ENCODE assay signal across 9 cellular contexts in the genomic region with DNA sequence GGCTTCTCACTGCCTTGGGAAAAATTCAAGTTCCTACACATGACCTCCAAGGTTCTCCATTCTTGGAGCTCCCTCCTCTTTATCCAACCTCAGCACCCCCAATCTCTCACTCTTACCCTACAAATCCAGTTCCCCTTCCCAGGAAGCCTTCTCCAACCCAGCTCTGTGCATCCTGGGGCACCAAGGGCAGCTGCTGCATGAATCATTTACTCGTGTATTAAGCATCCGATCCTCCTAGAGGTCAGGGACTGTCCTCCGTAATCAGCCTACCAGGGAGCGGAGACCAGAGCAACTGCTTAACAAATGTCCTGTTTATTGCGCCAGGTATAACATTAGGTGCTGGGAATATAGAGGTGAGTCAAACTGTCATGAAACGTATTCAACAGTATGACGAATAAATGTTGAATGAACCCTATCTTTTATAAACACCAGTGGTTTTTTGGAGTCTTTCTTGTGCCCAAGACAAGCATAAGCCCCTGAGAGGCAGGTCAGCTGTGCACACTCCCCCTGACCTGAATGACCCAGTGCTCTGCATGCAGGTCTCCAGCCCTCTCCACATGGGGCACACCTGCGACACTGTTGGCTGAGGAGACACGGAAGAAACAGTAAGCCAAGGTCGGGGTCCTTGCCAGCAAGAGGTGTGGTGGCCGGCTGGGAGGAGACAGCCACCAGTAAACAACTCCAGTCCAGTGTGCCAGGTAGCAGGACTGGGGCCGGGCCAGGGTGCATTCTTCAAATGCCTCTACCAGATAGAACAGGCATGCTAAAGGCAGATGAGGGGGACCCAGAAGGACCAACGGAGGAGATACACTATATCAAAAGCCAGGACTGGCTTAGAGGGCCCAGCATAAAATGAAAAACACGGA. TPM values are rescaled to one million over a fixed set of nuclear protein-coding genes. Genes with fewer than 3 reads are reported as not detected.
A peak's percentile ranks its signal among the peaks of the same experiment; 100 is the strongest.
DNase-seq lines count a peak whose midpoint lies in the region; ATAC-seq, FAIRE-seq and TF ChIP-seq lines count a peak whose summit lies in the region.
"Had no signal": no experiment of that assay in that cellular context is flagged by ENCODE, and none has a peak within 500 bp of the region (broad histone marks: within the 10 kb centered on the region; RNA-seq: fewer than 3 reads in every experiment).

No MANE protein-coding gene starts in this region.

- H3K4me3 Mint-ChIP-seq in activated T-cell treated with anti-CD3 and anti-CD28 coated beads, Interleukin-2, amount 50 U/mL, for 72 hours: peak overlapping the region; percentile 32 to 37

- BruUV-seq in K562 (replicated peaks; lab: Mats Ljungman, UMichigan): no TSS peak

- H3K4me2 ChIP-seq in K562 (ENCODE audit: insufficient read depth, low read length): no peak overlapping the region

- H3K27me3 Mint-ChIP-seq in activated T-cell treated with anti-CD3 and anti-CD28 coated beads, Interleukin-2, amount 50 U/mL, for 72 hours (ENCODE audit: low read depth): no peaks in the 10 kb centered on the region

- peaks cover 96% of the 10 kb centered on the region for H3K4me1 Mint-ChIP-seq in activated T-cell treated with anti-CD3 and anti-CD28 coated beads, Interleukin-2, amount 50 U/mL, for 72 hours (ENCODE audit: low read depth)

- H3K9me3 ChIP-seq in K562 (replicated peaks; ENCODE audit: control insufficient read depth, insufficient read depth, low read depth, low read length) (no peaks in the 10 kb centered on the region), stomach (no peaks in the 10 kb centered on the region)

- H3K27me3 ChIP-seq in K562 (ENCODE audit: control insufficient read depth in 2 of 2, insufficient read depth in 2 of 2, low read length in 2 of 2): no peaks in the 10 kb centered on the region
- no peaks in the 10 kb centered on the region for H3K27me3 ChIP-seq in stomach

- intact Hi-C loops in K562 (cut with micrococcal nuclease): no loop called here
- intact Hi-C loops in stomach (cut with DNase I; ENCODE audit: low total_unique reads): no loop called here

- no peaks in the 10 kb centered on the region for H3K9me3 Mint-ChIP-seq in activated T-cell treated with anti-CD3 and anti-CD28 coated beads, Interleukin-2, amount 50 U/mL, for 72 hours

- H3K36me3 ChIP-seq in K562 (ENCODE audit: control insufficient read depth, insufficient read depth, low read length) (peaks cover 77% of the 10 kb centered on the region; the same call in 2 of the 3 replicates), stomach (no peaks in the 10 kb centered on the region)

- no peak for TF ChIP-seq RAD21 in K562 (CRISPR knock-in tag; conservative IDR thresholded peaks at IDR 0.05 in 1 of 2, IDR thresholded peaks at IDR 0.05 in 1 of 2)

- WGBS in K562 (ENCODE audit: insufficient coverage, low coverage, missing lambda C conversion rate): 86% methylated on average over 14 of the region's 14 CpGs
- WGBS in stomach, 5 donors: 37 to 52% (median 42%) methylated on average over 14 of the region's 14 CpGs

- H3K9me1 ChIP-seq in K562 (ENCODE audit: control insufficient read depth, insufficient read depth, low read length): peaks cover 4% of the 10 kb centered on the region

- H2AFZ ChIP-seq in K562 (ENCODE audit: low read depth, low read length): no peak overlapping the region

- no peak for DNase-seq in activated T-cell treated with anti-CD3 and anti-CD28 coated beads, Interleukin-2, amount 50 U/mL, for 72 hours
- DNase-seq in activated T-cell treated with anti-CD3 and anti-CD28 coated beads, Interleukin-2, amount 50 U/mL, for 48 hours: no peak
- DNase-seq in K562 (ENCODE audit: extremely low read depth in 1 of 4, low spot score in 3 of 4) (no peak), left lobe of liver (ENCODE audit: low spot score) (peak; percentile 81), stomach (peak; percentile 92), superior temporal gyrus (ENCODE audit: extremely low spot score) (no peak)

- H3K4me3 ChIP-seq in K562: no peak overlapping the region
- no peak overlapping the region for H3K4me3 ChIP-seq in stomach
- H3K4me3 ChIP-seq: SK-N-MC had no signal

- no peak for TF ChIP-seq POLR2A in K562 (conservative IDR thresholded peaks at IDR 0.05)
- TF ChIP-seq POLR2A in stomach (IDR thresholded peaks at IDR 0.05): no peak

- peak overlapping the region; percentile 45 for H3K27ac Mint-ChIP-seq in activated T-cell treated with anti-CD3 and anti-CD28 coated beads, Interleukin-2, amount 50 U/mL, for 72 hours

- POLR2A ChIA-PET in K562 (lab: Yijun Ruan, JAX): interaction anchor here (0.7 to 0.8 kb wide), 2 partner anchors 8 to 12 kb away, joined by 3 read pairs; no protein-coding TSS in a partner anchor

- H4K20me1 ChIP-seq in K562 (replicated peaks; ENCODE audit: control insufficient read depth, insufficient read depth, low read length): peaks cover 68% of the 10 kb centered on the region

- CTCF ChIA-PET in K562 (lab: Yijun Ruan, JAX; ENCODE audit: low intra/inter-chr PET ratio): no interaction called here

- no peak for TF ChIP-seq CTCF in K562 (IDR thresholded peaks at IDR 0.05 in 2 of 3, conservative IDR thresholded peaks at IDR 0.05 in 1 of 3; ENCODE audit: insufficient read depth in 2 of 3, low read depth in 1 of 3, low read length in 3 of 3)
- TF ChIP-seq CTCF in stomach (IDR thresholded peaks at IDR 0.05): no peak

- H3K9ac ChIP-seq in K562 (ENCODE audit: insufficient read depth in 1 of 2, low read depth in 2 of 2, low read length in 2 of 2): peak overlapping the region in 1 of 2 experiments; percentile 19; a peak in 1 of 4 replicates

- H3K27ac ChIP-seq in K562 (ENCODE audit: extremely low read depth, low read depth, low read length) (no peak overlapping the region), stomach (peak overlapping the region; percentile 72 to 85 (median 74))
- H3K27ac ChIP-seq: SK-N-MC had no signal

- peak; percentile 42 for FAIRE-seq in K562 (lab: Jason Lieb, UNC)

- peaks cover 0 to 6% of the 10 kb centered on the region in 2 donors for H3K36me3 Mint-ChIP-seq in activated T-cell treated with anti-CD3 and anti-CD28 coated beads, Interleukin-2, amount 50 U/mL, for 72 hours (ENCODE audit: insufficient read depth in 2 of 2)

- no peak for ATAC-seq in activated T-cell treated with anti-CD3 and anti-CD28 coated beads, Interleukin-2, amount 50 U/mL, for 72 hours (replicated peaks in 1 of 2)
- ATAC-seq in K562 (no peak), left lobe of liver (peak; percentile 75), HG02610 (IDR thresholded peaks at IDR 0.05; ENCODE audit: unreplicated experiment) (no peak), GM18858 (IDR thresholded peaks at IDR 0.05; ENCODE audit: unreplicated experiment) (no peak)

- TF ChIP-seq EP300 in K562 (IDR thresholded peaks at IDR 0.05; ENCODE audit: low read length) (no peak), stomach (IDR thresholded peaks at IDR 0.05) (no peak)

- in situ Hi-C loops in K562 (cut with MboI): no loop called here

- peaks cover 100% of the 10 kb centered on the region for H3K79me2 ChIP-seq in K562 (ENCODE audit: control insufficient read depth, insufficient read depth, low read length)

- H3K4me1 ChIP-seq in K562 (replicated peaks in 1 of 2; ENCODE audit: control insufficient read depth in 2 of 2, insufficient read depth in 2 of 2, low read length in 2 of 2) (peaks cover 10 to 12% of the 10 kb centered on the region in 2 experiments; a peak in 4 of 5 replicates), stomach (peaks cover 90 to 100% (median 98%) of the 10 kb centered on the region in 4 donors)

TF ChIP-seq in K562, 482 proteins besides CTCF, POLR2A, EP300 and RAD21:
- TF ChIP-seq TAF7 (tag; IDR thresholded peaks at IDR 0.05) (no peak), EZH2 (IDR thresholded peaks at IDR 0.05; ENCODE audit: borderline replicate concordance, low read depth, low read length) (no peak), BRD4 (IDR thresholded peaks at IDR 0.05) (no peak)

RNA-seq across cellular contexts. Expression of gene ANP32A, which starts 27.6 kb away (rescaled TPM):
- total RNA-seq in activated T-cell treated with anti-CD3 and anti-CD28 coated beads, Interleukin-2, amount 50 U/mL, for 72 hours: 100 to 1,000 TPM; 200 to 204 TPM
- total RNA-seq in K562 (2011; cell fraction: chromatin; rRNA removed; ENCODE audit: low replicate concordance): 73.2 and 102 TPM in 2 replicates
- 44.5 and 49.1 TPM in 2 replicates for total RNA-seq in K562 (2011; cell fraction: nucleolus; rRNA removed)
- 74.9 and 79.7 TPM in 2 replicates for total RNA-seq in K562 (2011; cell fraction: nucleoplasm; rRNA removed)
- total RNA-seq in K562 (2014; rRNA removed): 149 and 155 TPM in 2 replicates
- total RNA-seq in K562 (2014; rRNA removed; fragmentation: Illumina TruSeq; extraction: Trizol): 214 and 231 TPM in 2 replicates
- total RNA-seq in K562 (2015; rRNA removed; fragmentation: Illumina TruSeq; extraction: Trizol): 213 and 234 TPM in 2 replicates
- total RNA-seq in K562 (2021): 179 and 210 TPM in 2 replicates
- polyA plus RNA-seq in K562 (2011; rRNA removed): 101 and 158 TPM in 2 replicates
- 28.2 and 50.9 TPM in 2 replicates for polyA plus RNA-seq in K562 (2011; cell fraction: cytosol; rRNA removed)
- 25.3 and 41.5 TPM in 2 replicates for polyA plus RNA-seq in K562 (2011; cell fraction: nucleus; rRNA removed)
- polyA plus RNA-seq in K562 (2012): 166 and 298 TPM in 2 replicates
- polyA plus RNA-seq in K562 (2014; fragmentation: Illumina TruSeq; extraction: Trizol): 514 and 656 TPM in 2 replicates
- 10 to 100 TPM; 13.2 to 24.9 TPM for polyA plus RNA-seq in K562 (2014; fragmentation: Nextera tagmentation; extraction: Ambion mirVana)
- polyA plus RNA-seq in K562 (2014; rRNA removed): 262 and 274 TPM in 2 replicates
- 111 and 126 TPM in 2 replicates for polyA minus RNA-seq in K562 (2011; rRNA and poly(A)+ RNA removed)
- polyA minus RNA-seq in K562 (2011; cell fraction: cytosol; rRNA and poly(A)+ RNA removed): 56.1 and 63.8 TPM in 2 replicates
- 21.8 and 39.9 TPM in 2 replicates for polyA minus RNA-seq in K562 (2011; cell fraction: nucleus; rRNA and poly(A)+ RNA removed)
- total RNA-seq in left lobe of liver: 41.5 TPM
- 100 to 1,000 TPM in 1 of 5 donors, 10 to 100 TPM in 4; 34.4 to 112 (median 65.2) TPM for total RNA-seq in stomach
- 10 to 100 TPM; 53.1 to 80.5 (median 72.2) TPM for polyA plus RNA-seq in stomach

Comparison
In these comparisons a context has a peak if more than half of its experiments do, and no peak if none do; other contexts are left out.
1. DNase-seq: peak in left lobe of liver (single experiment) and stomach (single experiment); none in activated T-cell treated with anti-CD3 and anti-CD28 coated beads, Interleukin-2, amount 50 U/mL, for 72 hours (0 of 2), activated T-cell treated with anti-CD3 and anti-CD28 coated beads, Interleukin-2, amount 50 U/mL, for 48 hours (0 of 2), K562 (0 of 4) and superior temporal gyrus (single experiment).